ENCODE assay signal across 9 cellular contexts in the genomic region with DNA sequence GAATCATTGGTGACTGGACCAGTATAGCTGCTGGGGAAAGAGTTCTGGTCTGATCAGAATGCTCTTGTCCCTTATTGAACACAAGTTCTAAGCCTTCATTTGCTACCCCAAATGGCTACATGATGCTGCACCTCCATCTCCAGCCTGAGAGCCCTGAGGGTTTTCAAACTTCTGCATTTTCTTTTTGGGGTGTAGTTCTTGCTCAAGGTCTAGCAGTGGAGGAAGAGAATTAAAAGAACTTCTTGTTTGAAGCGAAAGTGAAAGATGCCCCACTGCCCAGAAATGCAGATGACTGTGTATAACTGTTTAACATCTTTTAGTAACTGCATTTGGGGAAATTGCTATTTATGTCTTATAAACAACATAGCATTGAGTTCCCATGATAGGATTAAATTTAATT. TPM values are rescaled to one million over a fixed set of nuclear protein-coding genes. Genes with fewer than 3 reads are reported as not detected.
DNase-seq lines count a peak whose midpoint lies in the region; ATAC-seq, FAIRE-seq and TF ChIP-seq lines count a peak whose summit lies in the region.
"Had no signal": no experiment of that assay in that cellular context is flagged by ENCODE, and none has a peak within 500 bp of the region (broad histone marks: within the 10 kb centered on the region; RNA-seq: fewer than 3 reads in every experiment).

No MANE protein-coding gene starts in this region.

- ATAC-seq in GM19467 (IDR thresholded peaks at IDR 0.05; ENCODE audit: unreplicated experiment) (peak; percentile 46), HG03460 (IDR thresholded peaks at IDR 0.05; ENCODE audit: unreplicated experiment) (peak; percentile 37)

- no peak overlapping the region for H3K9ac ChIP-seq in endodermal cell (ENCODE audit: extremely low read depth, low read length, poor library complexity, severe bottlenecking)

- TF ChIP-seq CTCF in WERI-Rb-1 (IDR thresholded peaks at IDR 0.05; ENCODE audit: low read depth, low read length): no peak
- TF ChIP-seq CTCF in endodermal cell (conservative IDR thresholded peaks at IDR 0.05): no peak

- CTCF ChIA-PET in CD8-positive, alpha-beta memory T cell (lab: Charles Lee): no interaction called here

- H3K4me3 Mint-ChIP-seq in CD8-positive, alpha-beta memory T cell: peak overlapping the region in 5 of 7 donors; percentile 40 to 78 (median 54)
- no peak overlapping the region for H3K4me3 Mint-ChIP-seq in activated naive CD8-positive, alpha-beta T cell treated with anti-CD3 and anti-CD28 coated beads for 36 hours
- H3K4me3 Mint-ChIP-seq in endodermal cell: no peak overlapping the region

- no peak overlapping the region for H3K27ac ChIP-seq in CD8-positive, alpha-beta memory T cell (ENCODE audit: low read depth, low read length)
- H3K27ac ChIP-seq in WERI-Rb-1 (no peak overlapping the region), endodermal cell (ENCODE audit: low read depth, low read length) (no peak overlapping the region)

- H3K9me3 ChIP-seq in CD8-positive, alpha-beta memory T cell (ENCODE audit: low read length): no peaks in the 10 kb centered on the region
- H3K9me3 ChIP-seq in WERI-Rb-1 (ENCODE audit: severe bottlenecking) (no peaks in the 10 kb centered on the region), endodermal cell (ENCODE audit: control insufficient read depth, low read length) (no peaks in the 10 kb centered on the region)

- DNase-seq in CD8-positive, alpha-beta memory T cell: peak in 1 of 5 donors; percentile 1
- DNase-seq in activated naive CD8-positive, alpha-beta T cell treated with anti-CD3 and anti-CD28 coated beads for 36 hours: no peak
- DNase-seq in WERI-Rb-1 (no peak), activated gamma-delta T cell treated with Interleukin-2 at 50 U/mL for 16 hours (no peak), endodermal cell (no peak), urothelium cell line (ENCODE audit: low spot score) (no peak)

- 89% methylated on average over 1 of the region's 1 CpG; no CpG with 5 or more reads in 1 of the 2 experiments for WGBS in endodermal cell (ENCODE audit: insufficient coverage in 1 of 2, insufficient read length in 1 of 2), 2 experiments

- H3K4me1 Mint-ChIP-seq in CD8-positive, alpha-beta memory T cell: peaks cover 26 to 44% (median 38%) of the 10 kb centered on the region in 3 donors
- H3K4me1 Mint-ChIP-seq in activated naive CD8-positive, alpha-beta T cell treated with anti-CD3 and anti-CD28 coated beads for 36 hours: peaks cover 62% of the 10 kb centered on the region
- H3K4me1 Mint-ChIP-seq in endodermal cell: no peaks in the 10 kb centered on the region

- no peaks in the 10 kb centered on the region for H3K27me3 ChIP-seq in CD8-positive, alpha-beta memory T cell (ENCODE audit: insufficient read depth, low read length, poor library complexity, severe bottlenecking)
- H3K27me3 ChIP-seq in WERI-Rb-1 (ENCODE audit: insufficient read depth, low read depth, severe bottlenecking): no peaks in the 10 kb centered on the region
- H3K27me3 ChIP-seq in endodermal cell (ENCODE audit: control insufficient read depth, insufficient read depth, low read length, poor library complexity, severe bottlenecking): no peaks in the 10 kb centered on the region

- H3K27me3 Mint-ChIP-seq in CD8-positive, alpha-beta memory T cell: no peaks in the 10 kb centered on the region
- H3K27me3 Mint-ChIP-seq in activated naive CD8-positive, alpha-beta T cell treated with anti-CD3 and anti-CD28 coated beads for 36 hours: no peaks in the 10 kb centered on the region
- H3K27me3 Mint-ChIP-seq in endodermal cell (ENCODE audit: insufficient read depth): peaks cover 3% of the 10 kb centered on the region

- peaks cover 8% of the 10 kb centered on the region for H3K4me1 ChIP-seq in CD8-positive, alpha-beta memory T cell (ENCODE audit: insufficient read depth, low read length)
- H3K4me1 ChIP-seq in endodermal cell (ENCODE audit: control insufficient read depth, insufficient read depth, low read length): no peaks in the 10 kb centered on the region

- H3K36me3 Mint-ChIP-seq in CD8-positive, alpha-beta memory T cell: peaks cover 10 to 31% (median 11%) of the 10 kb centered on the region in 3 donors
- peaks cover 60% of the 10 kb centered on the region for H3K36me3 Mint-ChIP-seq in activated naive CD8-positive, alpha-beta T cell treated with anti-CD3 and anti-CD28 coated beads for 36 hours
- no peaks in the 10 kb centered on the region for H3K36me3 Mint-ChIP-seq in endodermal cell (ENCODE audit: low read depth)

- no peaks in the 10 kb centered on the region for H3K36me3 ChIP-seq in CD8-positive, alpha-beta memory T cell (ENCODE audit: insufficient read depth, low read length)
- H3K36me3 ChIP-seq in WERI-Rb-1 (no peaks in the 10 kb centered on the region), endodermal cell (ENCODE audit: control insufficient read depth, insufficient read depth, low read length) (no peaks in the 10 kb centered on the region)

- POLR2A ChIA-PET in CD8-positive, alpha-beta memory T cell (lab: Charles Lee): no interaction called here

- H3K9me3 Mint-ChIP-seq in CD8-positive, alpha-beta memory T cell: peaks cover 0 to 4% (median 0%) of the 10 kb centered on the region in 5 donors
- no peaks in the 10 kb centered on the region for H3K9me3 Mint-ChIP-seq in activated naive CD8-positive, alpha-beta T cell treated with anti-CD3 and anti-CD28 coated beads for 36 hours
- no peaks in the 10 kb centered on the region for H3K9me3 Mint-ChIP-seq in endodermal cell

- H3K27ac Mint-ChIP-seq in CD8-positive, alpha-beta memory T cell: peak overlapping the region in 6 of 8 donors; percentile 11 to 91 (median 55)
- H3K27ac Mint-ChIP-seq in activated naive CD8-positive, alpha-beta T cell treated with anti-CD3 and anti-CD28 coated beads for 36 hours: peak overlapping the region; percentile 67
- H3K27ac Mint-ChIP-seq in endodermal cell: no peak overlapping the region

- no peak overlapping the region for H3K4me3 ChIP-seq in CD8-positive, alpha-beta memory T cell (ENCODE audit: low read length)
- no peak overlapping the region for H3K4me3 ChIP-seq in WERI-Rb-1 (ENCODE audit: low read depth, low read length)
- H3K4me3 ChIP-seq in endodermal cell (ENCODE audit: low read length): no peak overlapping the region

- no peak for FAIRE-seq in urothelium cell line (lab: Jason Lieb, UNC)
- FAIRE-seq: TTC549 had no signal

RNA-seq across cellular contexts. Expression of a gene that starts 38.5 kb away (rescaled TPM):
- 10 to 100 TPM; 35.7 to 37.9 TPM for total RNA-seq in CD8-positive, alpha-beta memory T cell
- polyA plus RNA-seq in CD8-positive, alpha-beta memory T cell: 39.0 TPM
- total RNA-seq in activated naive CD8-positive, alpha-beta T cell treated with anti-CD3 and anti-CD28 coated beads for 36 hours: 10 to 100 TPM; 33.6 to 35.1 TPM
- total RNA-seq in endodermal cell: 10 to 100 TPM; 31.6 to 33.0 TPM
- polyA plus RNA-seq in endodermal cell (2013, experiment 1 of 2): 67.0 TPM
- polyA plus RNA-seq in endodermal cell (2013, experiment 2 of 2): 64.1 TPM

RNA-seq across cellular contexts. Expression of a gene that starts 39.0 kb away (rescaled TPM):
- total RNA-seq in CD8-positive, alpha-beta memory T cell: 10 to 100 TPM; 18.8 to 20.9 TPM
- 10.3 TPM for polyA plus RNA-seq in CD8-positive, alpha-beta memory T cell
- 10 to 100 TPM; 37.9 to 39.7 TPM for total RNA-seq in activated naive CD8-positive, alpha-beta T cell treated with anti-CD3 and anti-CD28 coated beads for 36 hours
- total RNA-seq in endodermal cell: not detected
- not detected for polyA plus RNA-seq in endodermal cell (2013, experiment 1 of 2)
- not detected for polyA plus RNA-seq in endodermal cell (2013, experiment 2 of 2)

Comparison
In these comparisons a context has a peak if more than half of its experiments do, and no peak if none do; other contexts are left out.
1. H3K4me3 Mint-ChIP-seq: peak in CD8-positive, alpha-beta memory T cell (5 of 7); none in activated naive CD8-positive, alpha-beta T cell treated with anti-CD3 and anti-CD28 coated beads for 36 hours (single experiment) and endodermal cell (single experiment).
2. RNA of a gene that starts 39.0 kb away (total RNA-seq): 37.9 to 39.7 TPM in activated naive CD8-positive, alpha-beta T cell treated with anti-CD3 and anti-CD28 coated beads for 36 hours and 18.8 to 20.9 TPM in CD8-positive, alpha-beta memory T cell; not detected in endodermal cell; every median in the first group is over 10 times any median in the second.